In genomic region chr18:45962461-45962860, GRCh38 we compare ENCODE assay signal across 9 cellular contexts. TPM values are rescaled to one million over a fixed set of nuclear protein-coding genes. Genes with fewer than 3 reads are reported as not detected.
DNase-seq lines count a peak whose midpoint lies in the region; ATAC-seq lines count a peak whose summit lies in the region.
"Had no signal": no experiment of that assay in that cellular context is flagged by ENCODE, and none has a peak within 500 bp of the region (broad histone marks: within the 10 kb centered on the region; RNA-seq: fewer than 3 reads in every experiment).

No MANE protein-coding gene starts in this region.

- peaks cover 3 to 26% (median 19%) of the 10 kb centered on the region in 3 donors for H3K36me3 Mint-ChIP-seq in immature natural killer cell

- in situ Hi-C loops in ACHN (cut with HindIII; ENCODE audit: low pct_ligation_motif_present, low pct_unique_long_range_greater_than_20kb, low sequenced_read_pairs) = no loop called here

- H3K27ac Mint-ChIP-seq in immature natural killer cell = peak overlapping the region; percentile 90 to 98 (median 92)
- H3K27ac Mint-ChIP-seq: activated B cell treated with CpG ODN at 0.5 μM for 24 hours had no signal

- DNase-seq in ACHN (peak; percentile 92), immature natural killer cell (peak; percentile 36 to 68 (median 64)), SKM-1 (lab: John Stamatoyannopoulos, UW; ENCODE audit: unreplicated experiment) (no peak), inferior parietal cortex (ENCODE audit: extremely low spot score) (no peak), retina (no peak)
- peak; percentile 35 for DNase-seq in activated CD4-positive, alpha-beta T cell treated with anti-CD3 and anti-CD28 coated beads for 48 hours
- DNase-seq: activated B cell treated with CpG ODN at 0.5 μM for 24 hours had no signal

- peaks cover 6 to 14% (median 11%) of the 10 kb centered on the region in 3 donors for H3K27me3 Mint-ChIP-seq in immature natural killer cell (ENCODE audit: low read depth in 3 of 3)
- H3K27me3 Mint-ChIP-seq: activated B cell treated with CpG ODN at 0.5 μM for 24 hours had no signal

- H3K4me3 Mint-ChIP-seq in immature natural killer cell = peak overlapping the region; percentile 46 to 78 (median 74)
- H3K4me3 Mint-ChIP-seq: activated B cell treated with CpG ODN at 0.5 μM for 24 hours had no signal

- H3K4me1 Mint-ChIP-seq in immature natural killer cell = peaks cover 79 to 84% of the 10 kb centered on the region in 2 donors

- peak; percentile 31 for ATAC-seq in HG02981 (IDR thresholded peaks at IDR 0.05; ENCODE audit: unreplicated experiment)
- ATAC-seq in HG03520 (IDR thresholded peaks at IDR 0.05; ENCODE audit: unreplicated experiment) = no peak

- H3K9me3 Mint-ChIP-seq in immature natural killer cell = no peaks in the 10 kb centered on the region
- H3K9me3 Mint-ChIP-seq: activated B cell treated with CpG ODN at 0.5 μM for 24 hours had no signal

RNA-seq across cellular contexts. Expression of gene EPG5, which starts 4.7 kb away (rescaled TPM):
- 1 to 10 TPM; 2.9 to 6.5 (median 5.3) TPM for polyA plus RNA-seq in immature natural killer cell

Comparison
In these comparisons a context has a peak if more than half of its experiments do, and no peak if none do; other contexts are left out.
1. DNase-seq: peak in ACHN (single experiment), activated CD4-positive, alpha-beta T cell treated with anti-CD3 and anti-CD28 coated beads for 48 hours (single experiment) and immature natural killer cell (3 of 3); none in SKM-1 (single experiment), inferior parietal cortex (single experiment) and retina (single experiment).